ENCODE assay signal across 20 cellular contexts in genomic region chr7:81600608-81601007, GRCh38.
DNase-seq lines count a peak whose midpoint lies in the region; ATAC-seq and TF ChIP-seq lines count a peak whose summit lies in the region.
"Had no signal": no experiment of that assay in that cellular context is flagged by ENCODE, and none has a peak within 500 bp of the region (broad histone marks: within the 10 kb centered on the region; RNA-seq: fewer than 3 reads in every experiment).

No MANE protein-coding gene starts in this region.

- DNase-seq in EH (ENCODE audit: low read depth) = peak; percentile 90
- DNase-seq in SK-MEL-5 (ENCODE audit: low read depth, low spot score) = peak; percentile 22
- DNase-seq in dedifferentiated amniotic fluid mesenchymal stem cell (ENCODE audit: extremely low spot score) = peak; percentile 21
- peak; percentile 83 for DNase-seq in non-pigmented ciliary epithelial cell (ENCODE audit: low read depth)
- no peak for DNase-seq in glutamatergic neuron
- DNase-seq in midbrain (lab: John Stamatoyannopoulos, UW) = no peak
- DNase-seq: activated CD4-positive, alpha-beta T cell treated with anti-CD3 and anti-CD28 coated beads, Interleukin-2, amount 50 U/mL, for 4 hours; activated naive CD4-positive, alpha-beta T cell treated with anti-CD3 and anti-CD28 coated beads for 36 hours; activated T-cell treated with anti-CD3 and anti-CD28 coated beads for 4 hours; dorsolateral prefrontal cortex; hypothalamus; kidney glomerular epithelial cell; MG63; NCI-H146; NCI-H345; spleen had no signal

- in situ Hi-C loops in SK-MEL-5 (cut with HindIII; ENCODE audit: low pct_unique_long_range_greater_than_20kb, low sequenced_read_pairs) = no loop called here

- no peaks in the 10 kb centered on the region for H3K4me1 Mint-ChIP-seq in glutamatergic neuron (ENCODE audit: low read depth, unreplicated experiment)
- H3K4me1 Mint-ChIP-seq: neural crest cell had no signal

- TF ChIP-seq CTCF in glutamatergic neuron (IDR thresholded peaks at IDR 0.05; ENCODE audit: partially characterized antibody, unreplicated experiment) = no peak

- no peaks in the 10 kb centered on the region for H3K36me3 Mint-ChIP-seq in glutamatergic neuron (ENCODE audit: unreplicated experiment)

- no peaks in the 10 kb centered on the region for H3K9me3 Mint-ChIP-seq in glutamatergic neuron (ENCODE audit: unreplicated experiment)
- H3K9me3 Mint-ChIP-seq: neural crest cell had no signal

- H3K27me3 Mint-ChIP-seq in glutamatergic neuron (ENCODE audit: unreplicated experiment) = no peaks in the 10 kb centered on the region

- H3K4me3 Mint-ChIP-seq in glutamatergic neuron (ENCODE audit: unreplicated experiment) = no peak overlapping the region
- H3K4me3 Mint-ChIP-seq: activated naive CD4-positive, alpha-beta T cell treated with anti-CD3 and anti-CD28 coated beads for 36 hours; neural crest cell had no signal

- ATAC-seq in GM18858 (IDR thresholded peaks at IDR 0.05; ENCODE audit: unreplicated experiment) = no peak
- ATAC-seq in GM21515 (IDR thresholded peaks at IDR 0.05; ENCODE audit: unreplicated experiment) = no peak
- ATAC-seq: HepG2 had no signal

- no peak overlapping the region for H3K27ac Mint-ChIP-seq in glutamatergic neuron (ENCODE audit: unreplicated experiment)
- H3K27ac Mint-ChIP-seq: activated naive CD4-positive, alpha-beta T cell treated with anti-CD3 and anti-CD28 coated beads for 36 hours had no signal

Comparison
In these comparisons a context has a peak if more than half of its experiments do, and no peak if none do; other contexts are left out.
1. DNase-seq: peak in EH (single experiment), SK-MEL-5 (single experiment), dedifferentiated amniotic fluid mesenchymal stem cell (single experiment) and non-pigmented ciliary epithelial cell (single experiment); none in glutamatergic neuron (single experiment) and midbrain (single experiment).